In the genomic region with DNA sequence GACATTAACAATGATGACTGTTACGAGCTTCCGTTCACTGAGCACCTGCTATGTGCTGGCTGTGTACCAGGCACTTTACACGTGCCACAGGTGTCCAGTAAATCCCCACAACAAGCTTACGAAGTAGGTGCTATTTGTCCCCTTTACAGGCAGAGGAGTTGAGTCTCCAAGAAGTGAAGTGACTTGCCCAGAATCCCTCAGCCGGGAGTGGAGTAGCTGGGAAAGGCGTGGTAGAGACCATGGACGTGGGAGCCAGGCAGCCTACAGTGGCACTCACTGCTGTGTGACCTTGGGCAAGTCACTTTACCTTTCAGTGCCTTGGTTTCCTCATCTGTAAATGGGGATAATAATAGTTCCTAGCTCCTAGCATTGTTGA, we compare ENCODE assay signal across 1 cellular context.
TF ChIP-seq lines count a peak whose summit lies in the region.

No MANE protein-coding gene starts in this region.

TF ChIP-seq in H1, 55 proteins besides CTCF, POLR2A, EP300 and RAD21:
- TF ChIP-seq EZH2 (IDR thresholded peaks at IDR 0.05; ENCODE audit: low read depth, low read length, severe bottlenecking) (no peak), CHD2 (IDR thresholded peaks at IDR 0.05; ENCODE audit: low read length) (no peak), CHD1 (IDR thresholded peaks at IDR 0.05; ENCODE audit: low read depth, low read length) (no peak), RFX5 (IDR thresholded peaks at IDR 0.05; ENCODE audit: borderline replicate concordance, low read depth, low read length) (no peak), SP4 (IDR thresholded peaks at IDR 0.05; ENCODE audit: low read length) (no peak), TCF12 (IDR thresholded peaks at IDR 0.05; ENCODE audit: low read depth, low read length) (no peak), MAFK (IDR thresholded peaks at IDR 0.05; ENCODE audit: low read depth, low read length) (no peak), YY1 (IDR thresholded peaks at IDR 0.05; ENCODE audit: low read depth, low read length) (no peak), HDAC6 (IDR thresholded peaks at IDR 0.05; ENCODE audit: low read depth, low read length) (no peak), CTBP2 (IDR thresholded peaks at IDR 0.05; ENCODE audit: borderline replicate concordance, insufficient read depth, insufficient read length, low read length) (no peak), JUND (IDR thresholded peaks at IDR 0.05; ENCODE audit: low read length) (no peak)
- TF ChIP-seq, protein P1, sequence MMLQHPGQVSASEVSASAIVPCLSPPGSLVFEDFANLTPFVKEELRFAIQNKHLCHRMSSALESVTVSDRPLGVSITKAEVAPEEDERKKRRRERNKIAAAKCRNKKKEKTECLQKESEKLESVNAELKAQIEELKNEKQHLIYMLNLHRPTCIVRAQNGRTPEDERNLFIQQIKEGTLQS (IDR thresholded peaks at IDR 0.05; ENCODE audit: insufficient read depth, low read depth, low read length): no peak
TF ChIP-seq in H1: peak in this region for 0.
